Comparison of ENCODE assay signal across 8 cellular contexts in genomic region chr10:48506147-48506917, GRCh38.
DNase-seq lines count a peak whose midpoint lies in the region; ATAC-seq and TF ChIP-seq lines count a peak whose summit lies in the region.

No MANE protein-coding gene starts in this region.

- no peaks in the 10 kb centered on the region for H3K36me3 Mint-ChIP-seq in Caco-2 (ENCODE audit: insufficient read depth, unreplicated experiment)
- no peaks in the 10 kb centered on the region for H3K36me3 Mint-ChIP-seq in T-cell

- H3K27ac ChIP-seq in HCT116 (ENCODE audit: low read depth, low read length) (no peak overlapping the region), SK-N-SH (ENCODE audit: low read depth in 2 of 2, low read length in 1 of 2) (no peak overlapping the region), hepatocyte (no peak overlapping the region)

- TF ChIP-seq RAD21 in HCT116 (IDR thresholded peaks at IDR 0.05; ENCODE audit: low read depth), result peak; percentile 85
- peak; percentile 74 for TF ChIP-seq RAD21 in SK-N-SH (IDR thresholded peaks at IDR 0.05; ENCODE audit: low read length)

- H3K9me3 ChIP-seq in Caco-2, result no peaks in the 10 kb centered on the region
- H3K9me3 ChIP-seq in HCT116 (ENCODE audit: control insufficient read depth in 1 of 2, insufficient read depth in 1 of 2, low read depth in 1 of 2, low read length in 2 of 2), result no peaks in the 10 kb centered on the region
- no peaks in the 10 kb centered on the region for H3K9me3 ChIP-seq in SK-N-SH
- H3K9me3 ChIP-seq in hepatocyte (ENCODE audit: low read depth), result no peaks in the 10 kb centered on the region

- ATAC-seq in HCT116, result peak; percentile 96
- no peak for ATAC-seq in GM21360 (IDR thresholded peaks at IDR 0.05; ENCODE audit: unreplicated experiment)
- no peak for ATAC-seq in T-cell (replicated peaks in 1 of 4)

- H3K4me1 Mint-ChIP-seq in Caco-2 (ENCODE audit: low read depth, unreplicated experiment) (no peaks in the 10 kb centered on the region), T-cell (no peaks in the 10 kb centered on the region)

- BruUV-seq in Caco-2 (replicated peaks; lab: Mats Ljungman, UMichigan) (no TSS peak), HCT116 (replicated peaks; lab: Mats Ljungman, UMichigan) (no TSS peak)

- H3K9ac ChIP-seq in HCT116 (ENCODE audit: low read length) (no peak overlapping the region), SK-N-SH (no peak overlapping the region)

- no peak for TF ChIP-seq POLR2A in HCT116 (IDR thresholded peaks at IDR 0.05; ENCODE audit: borderline replicate concordance, extremely low read depth, insufficient read depth, insufficient read length)

- intact Hi-C loops in Caco-2 (cut with micrococcal nuclease; ENCODE audit: unreplicated experiment), result loop anchor here (1.0 to 2.0 kb wide), 3 partner anchors 44 to 143 kb away; no protein-coding TSS in a partner anchor
- intact Hi-C loops in HCT116 (cut with micrococcal nuclease), result loop anchor here (1.0 to 5.0 kb wide), 2 partner anchors 143 to 289 kb away; no protein-coding TSS in a partner anchor

- H3K27ac Mint-ChIP-seq in Caco-2 (ENCODE audit: unreplicated experiment) (no peak overlapping the region), T-cell (no peak overlapping the region)

- TF ChIP-seq EP300 in SK-N-SH (IDR thresholded peaks at IDR 0.05; ENCODE audit: borderline replicate concordance in 1 of 2, low read depth in 1 of 2, low read length in 1 of 2), result no peak

- H3K27me3 Mint-ChIP-seq in Caco-2 (ENCODE audit: insufficient read depth, unreplicated experiment) (no peaks in the 10 kb centered on the region), T-cell (peaks cover 1 to 4% of the 10 kb centered on the region in 2 donors)

- H3K9me2 ChIP-seq in HCT116 (ENCODE audit: insufficient read depth), result no peaks in the 10 kb centered on the region
- H3K9me2 ChIP-seq in SK-N-SH, result no peaks in the 10 kb centered on the region
- no peaks in the 10 kb centered on the region for H3K9me2 ChIP-seq in hepatocyte (replicated peaks; ENCODE audit: insufficient read depth)

- 97% methylated on average over 8 of the region's 8 CpGs for WGBS in SK-N-SH (ENCODE audit: low lambda C conversion rate)
- 89% methylated on average over 8 of the region's 8 CpGs for WGBS in hepatocyte (ENCODE audit: low lambda C conversion rate, missing lambda C conversion rate)

- H3K79me2 ChIP-seq in HCT116 (ENCODE audit: insufficient read depth, low read length) (no peaks in the 10 kb centered on the region), SK-N-SH (ENCODE audit: insufficient read depth) (peaks cover 95% of the 10 kb centered on the region), hepatocyte (no peaks in the 10 kb centered on the region)

- RAD21 ChIA-PET in HCT116 (lab: Charles Lee; ENCODE audit: low non-redundant PET in 1 of 2, low total read pairs in 2 of 2, uncharacterized antibody in 2 of 2, unreplicated experiment in 2 of 2), result no interaction called here

- H3F3A ChIP-seq in SK-N-SH (replicated peaks; ENCODE audit: insufficient read depth), result peaks cover 10% of the 10 kb centered on the region

- no peak overlapping the region for H3K4me3 ChIP-seq in Caco-2 (ENCODE audit: low read depth, low read length)
- no peak overlapping the region for H3K4me3 ChIP-seq in HCT116 (replicated peaks in 1 of 2; ENCODE audit: low read depth in 1 of 2, low read length in 2 of 2)
- H3K4me3 ChIP-seq in SK-N-SH (ENCODE audit: low read depth in 2 of 2, low read length in 1 of 2), result no peak overlapping the region
- no peak overlapping the region for H3K4me3 ChIP-seq in hepatocyte

- H3K4me3 Mint-ChIP-seq in Caco-2 (ENCODE audit: unreplicated experiment), result no peak overlapping the region
- no peak overlapping the region for H3K4me3 Mint-ChIP-seq in T-cell

- DNase-seq in Caco-2, result peak; percentile 69 to 74
- DNase-seq in HCT116 (ENCODE audit: low read depth, low spot score), result peak; percentile 68
- peak; percentile 60 for DNase-seq in SK-N-SH
- peak; percentile 57 for DNase-seq in hepatocyte (ENCODE audit: low spot score)
- no peak for DNase-seq in NK-92 treated with Interleukin-12 subunit alpha and Interleukin-12 subunit beta, amount 100 ng/mL, for 24 hours (lab: John Stamatoyannopoulos, UW)
- no peak for DNase-seq in NCI-H2081 (lab: John Stamatoyannopoulos, UW)
- DNase-seq in T-cell, result no peak

- POLR2A ChIA-PET in Caco-2 (lab: Charles Lee) (no interaction called here), HCT116 (lab: Charles Lee) (no interaction called here), SK-N-SH (lab: Yijun Ruan, JAX) (no interaction called here), T-cell (lab: Charles Lee) (no interaction called here)

- H3K9me3 Mint-ChIP-seq in Caco-2 (ENCODE audit: unreplicated experiment) (no peaks in the 10 kb centered on the region), T-cell (no peaks in the 10 kb centered on the region)

- CTCF ChIA-PET in Caco-2 (lab: Charles Lee) (interaction anchor here (0.6 to 2.0 kb wide), 8 partner anchors 52 to 196 kb away, joined by 3 to 21 read pairs (median 4); no protein-coding TSS in a partner anchor), HCT116 (lab: Charles Lee) (interaction anchor here (1.0 to 2.1 kb wide), 8 partner anchors 29 to 217 kb away, joined by 3 to 17 read pairs (median 4); no protein-coding TSS in a partner anchor), SK-N-SH (lab: Yijun Ruan, JAX) (interaction anchor here (0.6 to 1.9 kb wide), 22 partner anchors 9 to 196 kb away, joined by 3 to 20 read pairs (median 4); no protein-coding TSS in a partner anchor), T-cell (lab: Charles Lee) (no interaction called here)

- no peaks in the 10 kb centered on the region for H4K20me1 ChIP-seq in HCT116 (ENCODE audit: insufficient read depth)
- H4K20me1 ChIP-seq in SK-N-SH (ENCODE audit: insufficient read depth), result peaks cover 74% of the 10 kb centered on the region
- no peaks in the 10 kb centered on the region for H4K20me1 ChIP-seq in hepatocyte (ENCODE audit: insufficient read depth, poor library complexity, severe bottlenecking)

- H3K36me3 ChIP-seq in Caco-2 (ENCODE audit: control insufficient read depth, insufficient read depth, low read length) (no peaks in the 10 kb centered on the region), HCT116 (ENCODE audit: control insufficient read depth in 1 of 2, insufficient read depth in 2 of 2, low read length in 2 of 2) (no peaks in the 10 kb centered on the region), SK-N-SH (replicated peaks in 1 of 2; ENCODE audit: control insufficient read depth in 1 of 2, insufficient read depth in 2 of 2, low read length in 1 of 2) (no peaks in the 10 kb centered on the region), hepatocyte (replicated peaks; ENCODE audit: insufficient read depth, low read depth) (no peaks in the 10 kb centered on the region)

- H3K4me2 ChIP-seq in HCT116 (ENCODE audit: low read length) (no peak overlapping the region), SK-N-SH (no peak overlapping the region), hepatocyte (no peak overlapping the region)

- H2AFZ ChIP-seq in HCT116 (ENCODE audit: low read depth, low read length, poor library complexity, severe bottlenecking) (no peak overlapping the region), SK-N-SH (ENCODE audit: low read depth) (no peak overlapping the region), hepatocyte (no peak overlapping the region)

- TF ChIP-seq CTCF in Caco-2 (IDR thresholded peaks at IDR 0.05; ENCODE audit: insufficient read depth in 1 of 2, low read depth in 1 of 2, low read length in 1 of 2, severe bottlenecking in 1 of 2, unreplicated experiment in 1 of 2) (peak; percentile 56 to 68), HCT116 (IDR thresholded peaks at IDR 0.05 in 2 of 3, conservative IDR thresholded peaks at IDR 0.05 in 1 of 3; ENCODE audit: borderline replicate concordance in 1 of 3, insufficient read depth in 1 of 3, low read depth in 2 of 3, low read length in 2 of 3) (peak; percentile 68 to 98 (median 70)), SK-N-SH (IDR thresholded peaks at IDR 0.05) (peak; percentile 52), hepatocyte (IDR thresholded peaks at IDR 0.05; ENCODE audit: poor library complexity) (peak; percentile 41)

- H3K27me3 ChIP-seq in Caco-2 (replicated peaks; ENCODE audit: control insufficient read depth, insufficient read depth, low read length) (no peaks in the 10 kb centered on the region), HCT116 (ENCODE audit: insufficient read depth, low read length) (no peaks in the 10 kb centered on the region), SK-N-SH (ENCODE audit: insufficient read depth) (no peaks in the 10 kb centered on the region), hepatocyte (no peaks in the 10 kb centered on the region)

- no peaks in the 10 kb centered on the region for H3K4me1 ChIP-seq in Caco-2
- peaks cover 5 to 15% of the 10 kb centered on the region in 2 experiments; a peak in 3 of 4 replicates for H3K4me1 ChIP-seq in HCT116 (ENCODE audit: control insufficient read depth in 1 of 2, insufficient read depth in 2 of 2, low read length in 2 of 2)
- H3K4me1 ChIP-seq in SK-N-SH (ENCODE audit: control insufficient read depth in 1 of 2, insufficient read depth in 2 of 2, low read depth in 1 of 2, low read length in 1 of 2), result peaks cover 0 to 16% of the 10 kb centered on the region in 2 experiments; a peak in 1 of 4 replicates
- no peaks in the 10 kb centered on the region for H3K4me1 ChIP-seq in hepatocyte (ENCODE audit: insufficient read depth)

TF ChIP-seq in HCT116, 20 proteins besides CTCF, POLR2A, EP300 and RAD21:
- TF ChIP-seq CBX3 (IDR thresholded peaks at IDR 0.05; ENCODE audit: low read depth) (peak; percentile 44; the same call in 1 of the 2 replicates), MAX (IDR thresholded peaks at IDR 0.05) (peak; percentile 35; the same call in 1 of the 2 replicates), EZH2phosphoT487 (IDR thresholded peaks at IDR 0.05; ENCODE audit: borderline replicate concordance) (no peak)
TF ChIP-seq in HCT116: peak in this region for 2.

TF ChIP-seq in SK-N-SH, 30 proteins besides CTCF, POLR2A, EP300 and RAD21:
- TF ChIP-seq USF2 (IDR thresholded peaks at IDR 0.05; ENCODE audit: borderline replicate concordance, low read depth, low read length) (no peak), FOXJ3 (CRISPR knock-in tag; IDR thresholded peaks at IDR 0.05) (no peak), TCF12 (IDR thresholded peaks at IDR 0.05) (no peak), SMC3 (IDR thresholded peaks at IDR 0.05; ENCODE audit: low read depth, low read length) (peak; percentile 64), GABPA (IDR thresholded peaks at IDR 0.05; ENCODE audit: low read depth) (no peak)

Comparison
In these comparisons a context has a peak if more than half of its experiments do, and no peak if none do; other contexts are left out.
1. DNase-seq: peak in Caco-2 (2 of 2), HCT116 (single experiment), SK-N-SH (single experiment) and hepatocyte (single experiment); none in NK-92 treated with Interleukin-12 subunit alpha and Interleukin-12 subunit beta, amount 100 ng/mL, for 24 hours (single experiment), NCI-H2081 (0 of 2) and T-cell (0 of 34).
2. CTCF ChIA-PET loops: an anchor here in Caco-2 (0.6 to 2.0 kb wide), HCT116 (1.0 to 2.1 kb wide) and SK-N-SH (0.6 to 1.9 kb wide); none called in T-cell.
3. Peak in every context shown above with its lines, with median percentiles within 50 percentile points of each other: CTCF ChIP-seq.